ENCODE assay signal across 25 cellular contexts in the genomic region with DNA sequence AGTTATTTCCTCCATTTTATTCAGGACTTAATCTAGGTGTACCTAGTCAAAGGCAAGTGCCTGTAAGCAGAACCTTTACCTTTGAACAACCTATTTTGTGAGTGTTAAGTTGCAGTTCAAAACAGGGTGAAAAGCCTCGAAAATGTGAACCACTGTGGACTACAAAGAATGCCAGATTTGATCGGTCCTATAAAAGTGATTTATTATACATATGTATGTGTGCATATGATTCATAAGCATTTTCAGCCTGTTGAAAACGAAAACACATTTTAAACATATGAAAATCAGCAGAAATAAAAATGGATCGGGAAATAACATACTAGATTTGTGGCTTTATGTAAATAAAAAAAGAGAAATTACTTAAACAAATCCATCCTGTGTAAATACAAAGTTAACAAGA.
"Had no signal": no experiment of that assay in that cellular context is flagged by ENCODE, and none has a peak within 500 bp of the region (broad histone marks: within the 10 kb centered on the region; RNA-seq: fewer than 3 reads in every experiment).

No MANE protein-coding gene starts in this region.

- H3K4me1 ChIP-seq: ascending aorta, body of pancreas had no signal

- FAIRE-seq: bronchial epithelial cell, RCC 7860 had no signal

- H3K27me3 ChIP-seq: ascending aorta, body of pancreas had no signal

- ATAC-seq: activated CD8-positive, alpha-beta T cell treated with anti-CD3 and anti-CD28 coated beads, Interleukin-2, amount 10 ng/mL, durations not matched to agents 7 days and 5 days; activated naive CD4-positive, alpha-beta T cell treated with anti-CD3 and anti-CD28 coated beads, Interleukin-2, amount 50 U/mL, for 72 hours; activated naive CD8-positive, alpha-beta T cell treated with anti-CD3 and anti-CD28 coated beads, Interleukin-2, amount 50 U/mL, for 24 hours; body of pancreas; WTC11 had no signal

- H3K27ac ChIP-seq: ascending aorta, body of pancreas had no signal

- DNase-seq: activated CD4-positive, alpha-beta T cell treated with anti-CD3 and anti-CD28 coated beads for 48 hours; activated CD4-positive, alpha-beta T cell treated with anti-CD3 and anti-CD28 coated beads, Interleukin-2, amount 50 U/mL, for 4 hours; activated CD4-positive, CD25-positive, alpha-beta regulatory T cell treated with anti-CD3 and anti-CD28 coated beads, Interleukin-2, amount 50 U/mL, for 72 hours; activated CD8-positive, alpha-beta T cell treated with anti-CD3 and anti-CD28 coated beads, Interleukin-2, amount 10 ng/mL, durations not matched to agents 7 days and 5 days; activated effector memory CD4-positive, alpha-beta T cell treated with anti-CD3 and anti-CD28 coated beads, Interleukin-2, amount 50 U/mL, for 16 hours; activated naive CD4-positive, alpha-beta T cell treated with Interleukin-2 at 50 U/mL for 16 hours; activated naive CD8-positive, alpha-beta T cell treated with anti-CD3 and anti-CD28 coated beads, Interleukin-2, amount 50 U/mL, for 24 hours; activated T-cell treated with anti-CD3 and anti-CD28 coated beads, Interleukin-2, amount 50 U/mL, for 24 hours; amniotic stem cell; body of pancreas; central memory CD4-positive, alpha-beta T cell; KG1; NCI-H1930; NCI-H2171 treated with DMSO at 0.1 percent for 48 hours; NCI-H69; NK-92 treated with Interleukin-12 subunit alpha and Interleukin-12 subunit beta, amount 100 ng/mL, for 24 hours; OCI-M1; SHP77 treated with DMSO at 0.1 percent for 48 hours; T-helper 2 cell; T1000 had no signal

- H3K36me3 ChIP-seq: ascending aorta had no signal

- H3K9me3 ChIP-seq: ascending aorta, body of pancreas had no signal

- H3K4me3 ChIP-seq: ascending aorta, body of pancreas had no signal
